20 cellular contexts compared by ENCODE assay signal in the genomic region with DNA sequence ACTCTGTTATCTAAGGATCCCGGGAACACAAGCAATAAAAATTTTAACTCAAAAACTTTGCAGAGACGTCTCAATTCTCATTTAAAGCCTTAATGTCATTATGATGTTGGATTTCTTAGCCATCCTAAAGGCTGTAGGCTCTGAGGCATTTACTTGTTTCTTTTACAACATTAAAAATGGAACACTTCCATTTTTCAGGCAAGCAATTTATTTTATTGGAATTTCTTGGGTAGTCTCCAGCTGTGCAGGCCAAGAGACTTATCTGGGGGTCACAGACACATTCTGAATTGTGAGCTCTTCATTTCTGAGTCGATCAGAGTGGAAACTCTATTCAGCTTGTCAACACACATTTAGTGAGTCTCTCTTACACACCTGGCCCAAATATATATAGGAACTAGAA.
"Had no signal": no experiment of that assay in that cellular context is flagged by ENCODE, and none has a peak within 500 bp of the region (broad histone marks: within the 10 kb centered on the region; RNA-seq: fewer than 3 reads in every experiment).

No MANE protein-coding gene starts in this region.

- H3K9me3 ChIP-seq: spleen, testis had no signal

- H3K27ac ChIP-seq: brain microvascular endothelial cell, epithelial cell of prostate, spleen, testis had no signal

- H3K36me3 ChIP-seq: brain microvascular endothelial cell, spleen had no signal

- H3K27me3 ChIP-seq: brain microvascular endothelial cell, spleen, testis had no signal

- DNase-seq: activated CD4-positive, alpha-beta memory T cell treated with anti-CD3 and anti-CD28 coated beads, Interleukin-2, amount 10 ng/mL, durations not matched to agents 7 days and 5 days; activated CD4-positive, alpha-beta T cell treated with anti-CD3 and anti-CD28 coated beads for 4 hours; activated CD8-positive, alpha-beta memory T cell treated with anti-CD3 and anti-CD28 coated beads, Interleukin-2, amount 50 U/mL, for 4 hours; activated gamma-delta T cell; activated T-cell treated with anti-CD3 and anti-CD28 coated beads, Interleukin-2, amount 50 U/mL, for 72 hours; amygdala; dermis blood vessel endothelial cell; effector memory CD8-positive, alpha-beta T cell; hippocampal formation; mesendoderm; nephron progenitor cell; spleen; stimulated activated naive CD8-positive, alpha-beta T cell treated with anti-CD3 and anti-CD28 coated beads, Interleukin-15, amount 100 ng/mL, for 72 hours; T-helper 17 cell; testis had no signal

- ATAC-seq: activated naive CD4-positive, alpha-beta T cell treated with anti-CD3 and anti-CD28 coated beads, Interleukin-2, amount 50 U/mL, for 72 hours; activated T-cell treated with anti-CD3 and anti-CD28 coated beads, Interleukin-2, amount 50 U/mL, for 72 hours; effector memory CD8-positive, alpha-beta T cell; sciatic nerve; stimulated activated naive CD8-positive, alpha-beta T cell treated with anti-CD3 and anti-CD28 coated beads, Interleukin-15, amount 100 ng/mL, for 72 hours; T-helper 17 cell; WTC11 had no signal

- H3K4me1 ChIP-seq: spleen had no signal

- H3K4me3 ChIP-seq: spleen, testis had no signal
